8 cellular contexts compared by ENCODE assay signal in the genomic region with DNA sequence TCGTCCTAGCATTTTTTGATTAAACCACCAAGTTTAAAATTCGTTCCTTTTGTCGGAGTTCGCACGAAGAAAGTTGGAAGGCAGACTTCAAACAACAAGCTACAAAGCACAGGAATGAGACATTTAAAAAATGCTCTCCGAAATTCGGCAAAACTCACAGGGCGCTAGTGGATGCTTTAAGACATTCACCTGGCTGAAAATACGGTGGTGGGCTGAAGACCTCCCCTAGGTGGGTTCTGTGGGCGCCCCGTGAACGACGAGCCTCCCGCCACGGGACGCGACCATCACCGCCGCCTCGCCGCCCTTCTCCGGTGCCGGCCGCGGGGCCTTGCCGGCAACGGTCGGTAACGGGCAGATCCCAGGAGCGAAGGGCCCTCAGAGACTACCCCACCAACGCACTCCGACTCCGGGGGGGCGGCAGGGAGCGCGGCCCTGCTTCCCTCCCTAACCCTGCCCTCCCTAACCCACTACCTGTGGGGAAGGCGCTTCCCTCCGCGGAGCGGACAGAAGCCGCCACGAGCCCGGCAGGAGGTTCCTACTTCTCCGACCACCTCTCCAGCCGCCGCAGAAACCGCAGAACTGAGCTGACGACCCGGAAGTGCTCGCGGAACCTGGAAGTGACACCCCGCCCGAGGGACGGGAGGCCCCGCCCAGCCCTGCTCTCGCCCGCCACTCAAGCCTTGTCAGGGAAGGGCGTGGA. TPM values are rescaled to one million over a fixed set of nuclear protein-coding genes. Genes with fewer than 3 reads are reported as not detected.
DNase-seq lines count a peak whose midpoint lies in the region; ATAC-seq, FAIRE-seq and TF ChIP-seq lines count a peak whose summit lies in the region.

A gene with protein sequence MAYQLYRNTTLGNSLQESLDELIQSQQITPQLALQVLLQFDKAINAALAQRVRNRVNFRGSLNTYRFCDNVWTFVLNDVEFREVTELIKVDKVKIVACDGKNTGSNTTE (minus strand): TSS at position 581 of the 700 bp plus-strand sequence. CDS start 5,238 bp downstream, outside the sequence.

- TF ChIP-seq POLR2A in GM19193 (IDR thresholded peaks at IDR 0.05; ENCODE audit: extremely low read depth, insufficient read depth, insufficient read length) = peak; percentile 86

- FAIRE-seq in islet of Langerhans (lab: Jason Lieb, UNC) = peak; percentile 77

- DNase-seq in AG20443 (ENCODE audit: low spot score) (peak; percentile 97), NCI-H460 (ENCODE audit: extremely low read depth, low read depth) (peak; percentile 89), cerebellar cortex (ENCODE audit: low spot score) (peak; percentile 97)
- DNase-seq in activated CD4-positive, CD25-positive, alpha-beta regulatory T cell treated with anti-CD3 and anti-CD28 coated beads, Interleukin-2, amount 50 U/mL, for 72 hours = peak; percentile 95
- peak; percentile 86 to 93 for DNase-seq in stimulated activated CD4-positive, alpha-beta T cell treated with anti-CD3 and anti-CD28 coated beads, Interleukin-12 subunit alpha, Interleukin-12 subunit beta, amount 100 ng/mL, for 24 hours (ENCODE audit: low read depth in 2 of 2)

- peak; percentile 99 for ATAC-seq in HG03432 (IDR thresholded peaks at IDR 0.05; ENCODE audit: unreplicated experiment)

RNA-seq across cellular contexts. Expression of the gene that starts here (rescaled TPM):
- 113 and 138 TPM in 2 replicates for total RNA-seq in NCI-H460 (2014; rRNA removed; shearing (Covaris generic))
- 46.7 and 52.0 TPM in 2 replicates for polyA plus RNA-seq in NCI-H460 (2014; cell fraction: nucleus; rRNA removed)

Comparison
In these comparisons a context has a peak if more than half of its experiments do, and no peak if none do; other contexts are left out.
1. Peak in every context shown above with its lines: DNase-seq and ATAC-seq.